In the genomic region with DNA sequence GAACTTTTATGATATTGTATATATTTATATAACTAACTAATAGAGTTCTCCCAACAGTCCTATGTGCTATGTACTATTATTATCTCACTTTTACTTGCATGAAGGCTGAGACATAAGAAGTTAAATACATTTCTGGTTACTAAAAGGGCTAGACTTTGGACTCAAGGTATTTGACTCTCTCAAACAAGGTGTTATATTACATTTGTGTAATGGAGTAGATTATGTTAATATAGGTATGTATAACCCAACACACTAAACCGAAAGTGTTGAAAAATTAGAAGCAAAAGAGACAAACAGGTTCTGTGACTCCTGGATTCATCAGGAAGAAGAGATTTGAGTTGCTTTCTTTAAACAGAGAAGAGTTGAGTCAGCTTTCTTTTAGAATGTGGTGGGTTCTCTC, we compare ENCODE assay signal across 26 cellular contexts.
"Had no signal": no experiment of that assay in that cellular context is flagged by ENCODE, and none has a peak within 500 bp of the region (broad histone marks: within the 10 kb centered on the region; RNA-seq: fewer than 3 reads in every experiment).

No MANE protein-coding gene starts in this region.

- H3K4me2 ChIP-seq: neural progenitor cell had no signal

- H3K4me3 ChIP-seq: adrenal gland, ascending aorta, gastroesophageal sphincter, neural progenitor cell, thoracic aorta, uterus had no signal

- H3K4me3 Mint-ChIP-seq: activated B cell treated with CpG ODN at 0.5 μM for 24 hours; activated naive CD8-positive, alpha-beta T cell; effector memory CD8-positive, alpha-beta T cell; mesothelial cell of epicardium; natural killer cell; neural progenitor cell; T-helper 2 cell treated with Interferon-gamma antibody and Interleukin-4, amounts not matched to agents 5 μg/mL and 100 μg/mL, for 36 hours had no signal

- DNase-seq: activated B cell treated with CpG ODN at 0.5 μM for 24 hours; activated CD4-positive, alpha-beta T cell treated with anti-CD3 and anti-CD28 coated beads, Interleukin-2, amount 50 U/mL, for 4 hours; activated effector memory CD4-positive, alpha-beta T cell treated with Interleukin-2 at 50 U/mL for 16 hours; activated naive CD4-positive, alpha-beta T cell treated with Interleukin-2 at 50 U/mL for 16 hours; adrenal gland; brain microvascular endothelial cell; cortex of kidney; effector memory CD8-positive, alpha-beta T cell; hippocampal formation; left cardiac atrium; natural killer cell; occipital lobe; posterior cingulate gyrus; right cardiac atrium; stimulated activated CD4-positive, alpha-beta T cell treated with anti-CD3 and anti-CD28 coated beads, Interleukin-2, amount 100 ng/mL, for 48 hours; stimulated activated naive CD8-positive, alpha-beta T cell treated with anti-CD3 and anti-CD28 coated beads, Interleukin-15, Interleukin-2, amounts not matched to agents 100 U/mL and 50 U/mL, for 24 hours; trophoblast cell; uterus had no signal

- H3K27ac ChIP-seq: adrenal gland, ascending aorta, brain microvascular endothelial cell, gastroesophageal sphincter, neural progenitor cell, thoracic aorta, uterus had no signal

- H3K9ac ChIP-seq: neural progenitor cell had no signal

- H3K4me1 ChIP-seq: adrenal gland, ascending aorta, gastroesophageal sphincter, neural progenitor cell, uterus had no signal

- H3K9me3 ChIP-seq: adrenal gland, ascending aorta, gastroesophageal sphincter, thoracic aorta, uterus had no signal

- ATAC-seq: effector memory CD8-positive, alpha-beta T cell; gastroesophageal sphincter; left cardiac atrium; natural killer cell; right cardiac atrium; stimulated activated naive CD8-positive, alpha-beta T cell treated with anti-CD3 and anti-CD28 coated beads, Interleukin-15, Interleukin-2, amounts not matched to agents 100 U/mL and 50 U/mL, for 24 hours had no signal

- H3K4me1 Mint-ChIP-seq: neural progenitor cell had no signal

- H3K36me3 ChIP-seq: adrenal gland, ascending aorta, brain microvascular endothelial cell, gastroesophageal sphincter, neural progenitor cell, thoracic aorta, uterus had no signal

- H3K9me3 Mint-ChIP-seq: activated B cell treated with CpG ODN at 0.5 μM for 24 hours; effector memory CD8-positive, alpha-beta T cell; natural killer cell; neural progenitor cell; T-helper 2 cell treated with Interferon-gamma antibody and Interleukin-4, amounts not matched to agents 5 μg/mL and 100 μg/mL, for 36 hours had no signal

- H3K27me3 ChIP-seq: adrenal gland, ascending aorta, brain microvascular endothelial cell, gastroesophageal sphincter, neural progenitor cell, uterus had no signal

- H3K36me3 Mint-ChIP-seq: activated naive CD8-positive, alpha-beta T cell; mesothelial cell of epicardium; natural killer cell; neural progenitor cell had no signal

- H2AFZ ChIP-seq: neural progenitor cell had no signal

- FAIRE-seq: keratinocyte had no signal

- H3K27ac Mint-ChIP-seq: activated B cell treated with CpG ODN at 0.5 μM for 24 hours; activated naive CD8-positive, alpha-beta T cell; effector memory CD8-positive, alpha-beta T cell; mesothelial cell of epicardium; natural killer cell; neural progenitor cell; T-helper 2 cell treated with Interferon-gamma antibody and Interleukin-4, amounts not matched to agents 5 μg/mL and 100 μg/mL, for 36 hours had no signal
